8 cellular contexts compared by ENCODE assay signal in the genomic region with DNA sequence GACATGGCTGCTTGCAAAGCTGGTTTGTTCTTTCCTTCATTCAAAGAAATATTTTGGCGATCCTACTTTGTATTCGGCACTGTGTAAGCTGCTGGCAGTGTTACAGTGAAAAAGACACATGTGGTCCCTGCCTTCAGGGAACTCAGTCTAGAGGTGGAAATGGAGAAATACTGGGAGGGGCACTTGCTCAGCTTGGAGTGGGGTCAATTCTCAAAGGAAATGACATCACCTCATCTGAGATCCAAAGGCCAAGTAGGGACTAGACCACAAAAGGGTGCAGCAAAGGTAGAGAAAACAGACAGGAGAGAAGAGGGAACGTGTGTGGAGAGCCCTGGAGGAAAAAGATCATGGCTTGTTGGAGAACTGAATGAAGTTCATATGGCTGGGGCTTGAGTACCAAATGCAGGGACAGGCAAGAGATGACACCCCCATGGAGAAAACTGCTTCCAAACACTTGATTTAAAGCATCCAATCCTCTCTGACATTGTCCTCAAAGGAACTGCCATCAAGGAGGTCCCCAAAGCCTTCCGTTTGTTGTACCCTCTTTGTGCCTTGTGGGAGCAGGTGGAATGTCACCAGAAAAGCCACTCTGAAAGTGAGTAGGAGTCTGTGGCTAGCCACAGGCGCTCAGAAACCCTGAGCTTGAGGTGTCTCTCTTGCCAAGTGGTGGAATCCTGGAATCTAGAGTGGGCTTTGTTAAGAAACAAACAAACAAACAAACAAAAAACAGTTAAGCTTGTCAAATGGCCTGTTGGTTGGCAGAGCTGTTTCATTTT. TPM values are rescaled to one million over a fixed set of nuclear protein-coding genes. Genes with fewer than 3 reads are reported as not detected.
DNase-seq lines count a peak whose midpoint lies in the region; ATAC-seq and TF ChIP-seq lines count a peak whose summit lies in the region.

No MANE protein-coding gene starts in this region.

- no peak overlapping the region for H3K4me3 ChIP-seq in fibroblast of the aortic adventitia (ENCODE audit: low read depth, low read length)
- H3K4me3 ChIP-seq in H7 (ENCODE audit: insufficient read depth, low read depth, low read length): no peak overlapping the region

- peak overlapping the region; percentile 6 for H3K4me3 Mint-ChIP-seq in T-helper 2 cell treated with Interferon-gamma antibody and Interleukin-4, amounts not matched to agents 5 μg/mL and 100 μg/mL, for 36 hours
- no peak overlapping the region for H3K4me3 Mint-ChIP-seq in stimulated activated effector memory CD8-positive, alpha-beta T cell treated with anti-CD3 and anti-CD28 coated beads, Interleukin-12 subunit alpha, Interleukin-12 subunit beta, amount 100 ng/mL, for 72 hours

- no peaks in the 10 kb centered on the region for H3K9me3 Mint-ChIP-seq in T-helper 2 cell treated with Interferon-gamma antibody and Interleukin-4, amounts not matched to agents 5 μg/mL and 100 μg/mL, for 36 hours
- H3K9me3 Mint-ChIP-seq in stimulated activated effector memory CD8-positive, alpha-beta T cell treated with anti-CD3 and anti-CD28 coated beads, Interleukin-12 subunit alpha, Interleukin-12 subunit beta, amount 100 ng/mL, for 72 hours: no peaks in the 10 kb centered on the region

- no peak for TF ChIP-seq CTCF in fibroblast of the aortic adventitia (IDR thresholded peaks at IDR 0.05; ENCODE audit: insufficient read depth, low read length)

- H3K27me3 Mint-ChIP-seq in T-helper 2 cell treated with Interferon-gamma antibody and Interleukin-4, amounts not matched to agents 5 μg/mL and 100 μg/mL, for 36 hours (ENCODE audit: low read depth): peaks cover 13% of the 10 kb centered on the region

- DNase-seq in T-helper 2 cell treated with Interferon-gamma antibody and Interleukin-4, amounts not matched to agents 5 μg/mL and 100 μg/mL, for 36 hours (ENCODE audit: low spot score): peak; percentile 42
- no peak for DNase-seq in T-helper 2 cell
- DNase-seq in SKM-1 treated with dmso at 0.1 percent for 144 hours (lab: John Stamatoyannopoulos, UW; ENCODE audit: unreplicated experiment): peak; percentile 81
- DNase-seq in fibroblast of the aortic adventitia (ENCODE audit: low read depth): peak; percentile 73
- DNase-seq in stimulated activated effector memory CD8-positive, alpha-beta T cell treated with anti-CD3 and anti-CD28 coated beads, Interleukin-12 subunit alpha, Interleukin-12 subunit beta, amount 100 ng/mL, for 72 hours (ENCODE audit: low spot score in 2 of 2): no peak
- DNase-seq in H7: no peak

- H3K36me3 ChIP-seq in H7 (replicated peaks; ENCODE audit: control insufficient read depth, insufficient read depth, low read length): no peaks in the 10 kb centered on the region

- H3K27me3 ChIP-seq in H7 (ENCODE audit: control insufficient read depth, insufficient read depth, low read length): no peaks in the 10 kb centered on the region

- H3K27ac Mint-ChIP-seq in T-helper 2 cell treated with Interferon-gamma antibody and Interleukin-4, amounts not matched to agents 5 μg/mL and 100 μg/mL, for 36 hours: no peak overlapping the region
- no peak overlapping the region for H3K27ac Mint-ChIP-seq in stimulated activated effector memory CD8-positive, alpha-beta T cell treated with anti-CD3 and anti-CD28 coated beads, Interleukin-12 subunit alpha, Interleukin-12 subunit beta, amount 100 ng/mL, for 72 hours

- H3K36me3 Mint-ChIP-seq in T-helper 2 cell treated with Interferon-gamma antibody and Interleukin-4, amounts not matched to agents 5 μg/mL and 100 μg/mL, for 36 hours (ENCODE audit: low read depth): peaks cover 16% of the 10 kb centered on the region
- peaks cover 19% of the 10 kb centered on the region for H3K36me3 Mint-ChIP-seq in stimulated activated effector memory CD8-positive, alpha-beta T cell treated with anti-CD3 and anti-CD28 coated beads, Interleukin-12 subunit alpha, Interleukin-12 subunit beta, amount 100 ng/mL, for 72 hours

- H3K4me1 Mint-ChIP-seq in T-helper 2 cell treated with Interferon-gamma antibody and Interleukin-4, amounts not matched to agents 5 μg/mL and 100 μg/mL, for 36 hours (ENCODE audit: low read depth): peaks cover 15% of the 10 kb centered on the region
- H3K4me1 Mint-ChIP-seq in stimulated activated effector memory CD8-positive, alpha-beta T cell treated with anti-CD3 and anti-CD28 coated beads, Interleukin-12 subunit alpha, Interleukin-12 subunit beta, amount 100 ng/mL, for 72 hours: peaks cover 22% of the 10 kb centered on the region

- ATAC-seq in stimulated activated effector memory CD8-positive, alpha-beta T cell treated with anti-CD3 and anti-CD28 coated beads, Interleukin-12 subunit alpha, Interleukin-12 subunit beta, amount 100 ng/mL, for 72 hours: peak; percentile 34
- ATAC-seq in HG03378 (IDR thresholded peaks at IDR 0.05; ENCODE audit: unreplicated experiment) (no peak), HG03565 (IDR thresholded peaks at IDR 0.05; ENCODE audit: unreplicated experiment) (no peak)

RNA-seq across cellular contexts. Expression of gene TDRD10, which starts 48.3 kb away (rescaled TPM):
- total RNA-seq in fibroblast of the aortic adventitia (ENCODE audit: low replicate concordance): not detected in 2 replicates
- total RNA-seq in H7 (2014; rRNA removed; shearing (Covaris generic)): 0.38 and 0.44 TPM in 2 replicates

RNA-seq across cellular contexts. Expression of gene SHE, which starts 48.4 kb away (rescaled TPM):
- 0.09 and 0.49 TPM in 2 replicates for total RNA-seq in fibroblast of the aortic adventitia (ENCODE audit: low replicate concordance)
- total RNA-seq in H7 (2014; rRNA removed; shearing (Covaris generic)): 0.55 and 0.73 TPM in 2 replicates

RNA-seq across cellular contexts. Expression of gene IL6R, which starts 48.6 kb away (rescaled TPM):
- total RNA-seq in fibroblast of the aortic adventitia (ENCODE audit: low replicate concordance): 1.3 and 5.3 TPM in 2 replicates
- 8.6 and 10.3 TPM in 2 replicates for total RNA-seq in H7 (2014; rRNA removed; shearing (Covaris generic))

Comparison
In these comparisons a context has a peak if more than half of its experiments do, and no peak if none do; other contexts are left out.
1. DNase-seq: peak in T-helper 2 cell treated with Interferon-gamma antibody and Interleukin-4, amounts not matched to agents 5 μg/mL and 100 μg/mL, for 36 hours (single experiment), SKM-1 treated with dmso at 0.1 percent for 144 hours (single experiment) and fibroblast of the aortic adventitia (single experiment); none in T-helper 2 cell (0 of 5), stimulated activated effector memory CD8-positive, alpha-beta T cell treated with anti-CD3 and anti-CD28 coated beads, Interleukin-12 subunit alpha, Interleukin-12 subunit beta, amount 100 ng/mL, for 72 hours (0 of 2) and H7 (single experiment).